ENCODE assay signal across 8 cellular contexts in the genomic region with DNA sequence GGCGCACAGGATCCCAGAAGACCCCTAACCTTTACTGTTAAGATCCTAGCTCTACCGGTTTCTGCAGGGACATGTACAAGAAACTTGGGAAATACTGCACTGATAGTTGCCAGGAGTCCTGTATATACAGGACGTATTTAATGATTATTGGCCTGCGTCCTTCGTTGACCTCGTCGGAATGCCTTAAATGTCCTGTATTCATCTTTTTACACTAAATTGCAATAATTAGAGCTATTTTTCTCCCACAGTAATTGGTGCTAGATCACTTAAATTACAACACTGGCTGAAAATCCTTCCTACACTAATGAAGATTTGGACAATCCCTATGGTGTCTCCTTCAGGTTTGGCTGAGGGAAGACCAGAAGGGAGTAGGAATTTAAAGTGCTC. TPM values are rescaled to one million over a fixed set of nuclear protein-coding genes. Genes with fewer than 3 reads are reported as not detected.
A peak's percentile ranks its signal among the peaks of the same experiment; 100 is the strongest.
DNase-seq lines count a peak whose midpoint lies in the region; ATAC-seq and TF ChIP-seq lines count a peak whose summit lies in the region.

No MANE protein-coding gene starts in this region.

- DNase-seq in GM06990 (ENCODE audit: extremely low read depth, insufficient read length) (no peak), SK-N-MC (ENCODE audit: low read depth, low spot score) (no peak), fibroblast of lung (ENCODE audit: low read depth in 2 of 2) (no peak), psoas muscle (no peak)
- no peak for DNase-seq in stimulated activated naive CD4-positive, alpha-beta T cell (lab: John Stamatoyannopoulos, UW)

- H3K9me3 ChIP-seq in SK-N-MC (ENCODE audit: low read depth, low read length), result no peaks in the 10 kb centered on the region
- H3K9me3 ChIP-seq in fibroblast of lung (ENCODE audit: control insufficient read depth, insufficient read depth, low read depth, low read length), result no peaks in the 10 kb centered on the region
- no peaks in the 10 kb centered on the region for H3K9me3 ChIP-seq in psoas muscle

- ATAC-seq in psoas muscle (peak in 1 of 4 donors; percentile 1), GM18907 (IDR thresholded peaks at IDR 0.05; ENCODE audit: unreplicated experiment) (no peak), GM18867 (IDR thresholded peaks at IDR 0.05; ENCODE audit: unreplicated experiment) (no peak), GM18517 (IDR thresholded peaks at IDR 0.05; ENCODE audit: unreplicated experiment) (no peak)

- H4K20me1 ChIP-seq in fibroblast of lung (ENCODE audit: control insufficient read depth, extremely low read depth, insufficient read depth, low read length), result no peaks in the 10 kb centered on the region

- H3K4me3 ChIP-seq in GM06990 (replicated peaks; ENCODE audit: low read depth, low read length) (peak overlapping the region; percentile 73), SK-N-MC (peak overlapping the region; percentile 93), fibroblast of lung (replicated peaks in 1 of 4; ENCODE audit: control extremely low read depth in 1 of 4, insufficient read depth in 1 of 4, low read depth in 3 of 4, low read length in 4 of 4) (peak overlapping the region; percentile 75 to 88 (median 80)), psoas muscle (peak overlapping the region; percentile 75)

- H3K36me3 ChIP-seq in GM06990 (ENCODE audit: control insufficient read depth, insufficient read depth, low read length), result no peaks in the 10 kb centered on the region
- H3K36me3 ChIP-seq in SK-N-MC (ENCODE audit: insufficient read depth, low read length), result no peaks in the 10 kb centered on the region
- H3K36me3 ChIP-seq in fibroblast of lung (ENCODE audit: control insufficient read depth, insufficient read depth, low read length), result no peaks in the 10 kb centered on the region
- no peaks in the 10 kb centered on the region for H3K36me3 ChIP-seq in psoas muscle (ENCODE audit: insufficient read depth in 1 of 2, low read depth in 1 of 2)

- intact Hi-C loops in psoas muscle (cut with DNase I), result loop anchor here (5.0 kb wide), 1 partner anchor 64 kb away; the partner anchor contains the start of gene ATRN (in 2 of the 2)

- H3K79me2 ChIP-seq in fibroblast of lung (ENCODE audit: control insufficient read depth, insufficient read depth, low read length), result peaks cover 37% of the 10 kb centered on the region

- WGBS in psoas muscle, 3 donors, result 0 to 2% (median 1%) methylated on average over 7 of the region's 7 CpGs

- peak overlapping the region; percentile 99 for H3K4me2 ChIP-seq in fibroblast of lung (ENCODE audit: extremely low read depth, insufficient read depth, low read length)

- H3K9ac ChIP-seq in SK-N-MC (ENCODE audit: insufficient read length), result peak overlapping the region; percentile 52
- H3K9ac ChIP-seq in fibroblast of lung (ENCODE audit: insufficient read depth, low read length), result peak overlapping the region; percentile 61

- H3K4me1 ChIP-seq in fibroblast of lung (ENCODE audit: control insufficient read depth, extremely low read depth, insufficient read depth, low read length) (no peaks in the 10 kb centered on the region), psoas muscle (no peaks in the 10 kb centered on the region)

- H2AFZ ChIP-seq in fibroblast of lung (ENCODE audit: low read length), result peak overlapping the region; percentile 94

- no peaks in the 10 kb centered on the region; the same call in 1 of the 2 replicates for H3K27me3 ChIP-seq in GM06990 (replicated peaks; ENCODE audit: control insufficient read depth, insufficient read depth, low read length)
- no peaks in the 10 kb centered on the region for H3K27me3 ChIP-seq in fibroblast of lung (ENCODE audit: control insufficient read depth, insufficient read depth, low read length)
- H3K27me3 ChIP-seq in psoas muscle (ENCODE audit: insufficient read depth in 3 of 3, low read length in 2 of 3), result no peaks in the 10 kb centered on the region

- H3K27ac ChIP-seq in SK-N-MC, result peak overlapping the region; percentile 74; the same call in 1 of the 2 replicates
- H3K27ac ChIP-seq in fibroblast of lung (ENCODE audit: insufficient read depth, low read length), result peak overlapping the region; percentile 73
- H3K27ac ChIP-seq in psoas muscle, result peak overlapping the region; percentile 84

- no peak for TF ChIP-seq CTCF in GM06990 (IDR thresholded peaks at IDR 0.05; ENCODE audit: insufficient read depth, low read length, poor library complexity, severe bottlenecking)
- TF ChIP-seq CTCF in fibroblast of lung (conservative IDR thresholded peaks at IDR 0.05 in 1 of 2, IDR thresholded peaks at IDR 0.05 in 1 of 2; ENCODE audit: low read depth in 1 of 2, low read length in 2 of 2), result no peak
- TF ChIP-seq CTCF in psoas muscle (IDR thresholded peaks at IDR 0.05), result no peak

RNA-seq across cellular contexts. Expression of gene DNAAF9, which starts 0.8 kb away (rescaled TPM):
- 11.8 and 19.2 TPM in 2 replicates for total RNA-seq in fibroblast of lung
- 10.6 and 11.7 TPM in 2 replicates for polyA plus RNA-seq in fibroblast of lung
- polyA plus RNA-seq in fibroblast of lung (2012), result 6.6 and 8.1 TPM in 2 replicates
- polyA minus RNA-seq in fibroblast of lung (ENCODE audit: low replicate concordance), result 9.7 and 10.0 TPM in 2 replicates
- 10 to 100 TPM; 17.2 to 27.0 (median 21.5) TPM for total RNA-seq in psoas muscle
- 1 to 10 TPM; 5.4 to 7.9 (median 7.1) TPM for polyA plus RNA-seq in psoas muscle
